1 cellular context compared by ENCODE assay signal in the genomic region with DNA sequence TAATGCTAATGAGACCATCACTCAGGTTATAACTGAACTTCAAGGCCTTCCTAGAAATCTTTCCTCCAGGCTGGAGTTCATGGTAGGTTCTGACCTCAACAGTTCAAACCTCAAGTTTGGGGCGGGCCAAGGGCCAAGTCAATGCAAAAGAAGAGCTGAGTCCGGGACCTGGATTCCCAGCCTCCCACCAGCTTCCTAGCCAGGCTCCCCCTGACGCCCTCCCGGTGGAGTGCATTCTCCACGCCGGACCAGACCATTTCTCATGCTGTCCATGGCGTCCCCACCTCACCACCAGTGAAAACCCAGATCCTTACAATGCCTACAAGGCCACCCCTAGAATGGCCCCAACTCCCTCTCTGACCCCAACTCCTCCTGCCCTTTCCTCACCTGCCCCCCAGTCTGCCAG.
TF ChIP-seq lines count a peak whose summit lies in the region.

No MANE protein-coding gene starts in this region.

TF ChIP-seq in GM23338, 12 proteins besides CTCF, POLR2A, EP300 and RAD21 (continued from another document):
- TF ChIP-seq, protein P1, sequence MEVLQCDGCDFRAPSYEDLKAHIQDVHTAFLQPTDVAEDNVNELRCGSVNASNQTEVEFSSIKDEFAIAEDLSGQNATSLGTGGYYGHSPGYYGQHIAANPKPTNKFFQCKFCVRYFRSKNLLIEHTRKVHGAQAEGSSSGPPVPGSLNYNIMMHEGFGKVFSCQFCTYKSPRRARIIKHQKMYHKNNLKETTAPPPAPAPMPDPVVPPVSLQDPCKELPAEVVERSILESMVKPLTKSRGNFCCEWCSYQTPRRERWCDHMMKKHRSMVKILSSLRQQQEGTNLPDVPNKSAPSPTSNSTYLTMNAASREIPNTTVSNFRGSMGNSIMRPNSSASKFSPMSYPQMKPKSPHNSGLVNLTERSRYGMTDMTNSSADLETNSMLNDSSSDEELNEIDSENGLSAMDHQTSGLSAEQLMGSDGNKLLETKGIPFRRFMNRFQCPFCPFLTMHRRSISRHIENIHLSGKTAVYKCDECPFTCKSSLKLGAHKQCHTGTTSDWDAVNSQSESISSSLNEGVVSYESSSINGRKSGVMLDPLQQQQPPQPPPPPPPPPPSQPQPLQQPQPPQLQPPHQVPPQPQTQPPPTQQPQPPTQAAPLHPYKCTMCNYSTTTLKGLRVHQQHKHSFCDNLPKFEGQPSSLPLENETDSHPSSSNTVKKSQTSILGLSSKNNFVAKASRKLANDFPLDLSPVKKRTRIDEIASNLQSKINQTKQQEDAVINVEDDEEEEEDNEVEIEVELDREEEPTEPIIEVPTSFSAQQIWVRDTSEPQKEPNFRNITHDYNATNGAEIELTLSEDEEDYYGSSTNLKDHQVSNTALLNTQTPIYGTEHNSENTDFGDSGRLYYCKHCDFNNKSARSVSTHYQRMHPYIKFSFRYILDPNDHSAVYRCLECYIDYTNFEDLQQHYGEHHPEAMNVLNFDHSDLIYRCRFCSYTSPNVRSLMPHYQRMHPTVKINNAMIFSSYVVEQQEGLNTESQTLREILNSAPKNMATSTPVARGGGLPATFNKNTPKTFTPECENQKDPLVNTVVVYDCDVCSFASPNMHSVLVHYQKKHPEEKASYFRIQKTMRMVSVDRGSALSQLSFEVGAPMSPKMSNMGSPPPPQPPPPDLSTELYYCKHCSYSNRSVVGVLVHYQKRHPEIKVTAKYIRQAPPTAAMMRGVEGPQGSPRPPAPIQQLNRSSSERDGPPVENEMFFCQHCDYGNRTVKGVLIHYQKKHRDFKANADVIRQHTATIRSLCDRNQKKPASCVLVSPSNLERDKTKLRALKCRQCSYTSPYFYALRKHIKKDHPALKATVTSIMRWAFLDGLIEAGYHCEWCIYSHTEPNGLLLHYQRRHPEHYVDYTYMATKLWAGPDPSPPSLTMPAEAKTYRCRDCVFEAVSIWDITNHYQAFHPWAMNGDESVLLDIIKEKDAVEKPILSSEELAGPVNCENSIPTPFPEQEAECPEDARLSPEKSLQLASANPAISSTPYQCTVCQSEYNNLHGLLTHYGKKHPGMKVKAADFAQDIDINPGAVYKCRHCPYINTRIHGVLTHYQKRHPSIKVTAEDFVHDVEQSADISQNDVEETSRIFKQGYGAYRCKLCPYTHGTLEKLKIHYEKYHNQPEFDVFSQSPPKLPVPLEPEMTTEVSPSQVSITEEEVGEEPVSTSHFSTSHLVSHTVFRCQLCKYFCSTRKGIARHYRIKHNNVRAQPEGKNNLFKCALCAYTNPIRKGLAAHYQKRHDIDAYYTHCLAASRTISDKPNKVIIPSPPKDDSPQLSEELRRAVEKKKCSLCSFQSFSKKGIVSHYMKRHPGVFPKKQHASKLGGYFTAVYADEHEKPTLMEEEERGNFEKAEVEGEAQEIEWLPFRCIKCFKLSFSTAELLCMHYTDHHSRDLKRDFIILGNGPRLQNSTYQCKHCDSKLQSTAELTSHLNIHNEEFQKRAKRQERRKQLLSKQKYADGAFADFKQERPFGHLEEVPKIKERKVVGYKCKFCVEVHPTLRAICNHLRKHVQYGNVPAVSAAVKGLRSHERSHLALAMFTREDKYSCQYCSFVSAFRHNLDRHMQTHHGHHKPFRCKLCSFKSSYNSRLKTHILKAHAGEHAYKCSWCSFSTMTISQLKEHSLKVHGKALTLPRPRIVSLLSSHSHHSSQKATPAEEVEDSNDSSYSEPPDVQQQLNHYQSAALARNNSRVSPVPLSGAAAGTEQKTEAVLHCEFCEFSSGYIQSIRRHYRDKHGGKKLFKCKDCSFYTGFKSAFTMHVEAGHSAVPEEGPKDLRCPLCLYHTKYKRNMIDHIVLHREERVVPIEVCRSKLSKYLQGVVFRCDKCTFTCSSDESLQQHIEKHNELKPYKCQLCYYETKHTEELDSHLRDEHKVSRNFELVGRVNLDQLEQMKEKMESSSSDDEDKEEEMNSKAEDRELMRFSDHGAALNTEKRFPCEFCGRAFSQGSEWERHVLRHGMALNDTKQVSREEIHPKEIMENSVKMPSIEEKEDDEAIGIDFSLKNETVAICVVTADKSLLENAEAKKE (CRISPR knock-in tag; IDR thresholded peaks at IDR 0.05) = no peak
- no peak for TF ChIP-seq NANOG (IDR thresholded peaks at IDR 0.05; ENCODE audit: borderline replicate concordance)
- no peak for TF ChIP-seq POLR2AphosphoS5 (IDR thresholded peaks at IDR 0.05; ENCODE audit: low read depth)
- no peak for TF ChIP-seq ZNF331 (CRISPR knock-in tag; IDR thresholded peaks at IDR 0.05; ENCODE audit: low read depth)
- TF ChIP-seq EZH2phosphoT487 (IDR thresholded peaks at IDR 0.05; ENCODE audit: unreplicated experiment) = no peak
- no peak for TF ChIP-seq STAT1 (IDR thresholded peaks at IDR 0.05; ENCODE audit: unreplicated experiment)
